Comparison of ENCODE assay signal across 1 cellular context in the genomic region with DNA sequence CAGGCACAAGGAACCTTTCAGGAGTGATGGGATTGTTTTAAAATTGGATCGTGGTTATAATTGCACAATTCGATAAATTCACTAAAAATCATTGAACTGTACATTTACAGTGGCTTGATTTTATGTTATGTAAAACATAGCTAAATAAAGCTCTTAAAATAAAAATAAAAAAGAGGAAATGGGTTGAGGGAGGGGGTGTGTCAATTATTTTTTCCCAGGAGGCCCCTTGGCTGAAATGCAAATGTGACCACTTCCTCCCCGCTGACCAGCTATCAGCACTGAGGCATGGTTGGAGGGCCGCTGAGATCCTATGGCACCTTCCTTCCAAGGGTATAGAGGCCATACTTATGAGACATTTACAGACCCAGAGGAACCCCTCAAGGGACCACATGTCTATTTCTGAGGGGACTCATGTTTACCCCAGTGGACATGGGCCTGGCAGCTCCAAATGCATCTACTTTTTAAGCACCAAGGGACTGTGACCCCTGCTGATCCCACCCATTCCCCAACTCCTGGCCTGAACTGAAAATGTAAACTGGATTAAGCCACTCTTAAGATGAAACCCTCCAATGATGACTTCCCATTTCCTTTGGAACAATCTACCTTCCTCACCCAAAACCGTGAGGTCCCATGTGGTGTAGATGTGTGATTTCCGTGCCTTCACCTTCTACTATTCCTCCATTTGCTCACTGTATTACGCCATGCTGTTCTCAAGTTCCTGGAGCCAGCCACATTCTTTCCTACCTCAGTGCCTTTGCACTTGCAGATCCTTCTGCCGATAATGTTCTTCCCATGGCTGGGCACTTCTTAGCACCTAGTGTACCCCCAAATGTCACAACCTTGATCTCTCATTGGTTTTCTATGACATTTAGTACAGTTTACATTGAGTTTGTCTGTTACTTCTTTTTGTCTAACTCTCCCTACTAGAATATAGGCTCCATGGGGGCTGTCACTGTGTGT.
TF ChIP-seq lines count a peak whose summit lies in the region.

No MANE protein-coding gene starts in this region.

TF ChIP-seq in GM12878, 131 proteins besides CTCF, POLR2A, EP300 and RAD21 (continued from another document and continues in another):
- TF ChIP-seq, protein P1, sequence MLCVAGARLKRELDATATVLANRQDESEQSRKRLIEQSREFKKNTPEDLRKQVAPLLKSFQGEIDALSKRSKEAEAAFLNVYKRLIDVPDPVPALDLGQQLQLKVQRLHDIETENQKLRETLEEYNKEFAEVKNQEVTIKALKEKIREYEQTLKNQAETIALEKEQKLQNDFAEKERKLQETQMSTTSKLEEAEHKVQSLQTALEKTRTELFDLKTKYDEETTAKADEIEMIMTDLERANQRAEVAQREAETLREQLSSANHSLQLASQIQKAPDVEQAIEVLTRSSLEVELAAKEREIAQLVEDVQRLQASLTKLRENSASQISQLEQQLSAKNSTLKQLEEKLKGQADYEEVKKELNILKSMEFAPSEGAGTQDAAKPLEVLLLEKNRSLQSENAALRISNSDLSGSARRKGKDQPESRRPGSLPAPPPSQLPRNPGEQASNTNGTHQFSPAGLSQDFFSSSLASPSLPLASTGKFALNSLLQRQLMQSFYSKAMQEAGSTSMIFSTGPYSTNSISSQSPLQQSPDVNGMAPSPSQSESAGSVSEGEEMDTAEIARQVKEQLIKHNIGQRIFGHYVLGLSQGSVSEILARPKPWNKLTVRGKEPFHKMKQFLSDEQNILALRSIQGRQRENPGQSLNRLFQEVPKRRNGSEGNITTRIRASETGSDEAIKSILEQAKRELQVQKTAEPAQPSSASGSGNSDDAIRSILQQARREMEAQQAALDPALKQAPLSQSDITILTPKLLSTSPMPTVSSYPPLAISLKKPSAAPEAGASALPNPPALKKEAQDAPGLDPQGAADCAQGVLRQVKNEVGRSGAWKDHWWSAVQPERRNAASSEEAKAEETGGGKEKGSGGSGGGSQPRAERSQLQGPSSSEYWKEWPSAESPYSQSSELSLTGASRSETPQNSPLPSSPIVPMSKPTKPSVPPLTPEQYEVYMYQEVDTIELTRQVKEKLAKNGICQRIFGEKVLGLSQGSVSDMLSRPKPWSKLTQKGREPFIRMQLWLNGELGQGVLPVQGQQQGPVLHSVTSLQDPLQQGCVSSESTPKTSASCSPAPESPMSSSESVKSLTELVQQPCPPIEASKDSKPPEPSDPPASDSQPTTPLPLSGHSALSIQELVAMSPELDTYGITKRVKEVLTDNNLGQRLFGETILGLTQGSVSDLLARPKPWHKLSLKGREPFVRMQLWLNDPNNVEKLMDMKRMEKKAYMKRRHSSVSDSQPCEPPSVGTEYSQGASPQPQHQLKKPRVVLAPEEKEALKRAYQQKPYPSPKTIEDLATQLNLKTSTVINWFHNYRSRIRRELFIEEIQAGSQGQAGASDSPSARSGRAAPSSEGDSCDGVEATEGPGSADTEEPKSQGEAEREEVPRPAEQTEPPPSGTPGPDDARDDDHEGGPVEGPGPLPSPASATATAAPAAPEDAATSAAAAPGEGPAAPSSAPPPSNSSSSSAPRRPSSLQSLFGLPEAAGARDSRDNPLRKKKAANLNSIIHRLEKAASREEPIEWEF (IDR thresholded peaks at IDR 0.05; ENCODE audit: insufficient replicate concordance, low read depth, low read length) = peak; percentile 88
- TF ChIP-seq NR2C2 (IDR thresholded peaks at IDR 0.05; ENCODE audit: borderline replicate concordance, control insufficient read depth, insufficient read length, low read depth) (no peak), CHD4 (IDR thresholded peaks at IDR 0.05) (0 out of 2 replicates have a peak, but pooled peaks have one; percentile 1), ZNF384 (IDR thresholded peaks at IDR 0.05; ENCODE audit: borderline replicate concordance, low read depth, low read length) (peak; percentile 72; the same call in 1 of the 2 replicates), BMI1 (IDR thresholded peaks at IDR 0.05; ENCODE audit: borderline replicate concordance) (no peak), ZBTB33 (IDR thresholded peaks at IDR 0.05) (no peak), ZNF207 (IDR thresholded peaks at IDR 0.05; ENCODE audit: borderline replicate concordance) (no peak), POU2F2 (IDR thresholded peaks at IDR 0.05; ENCODE audit: borderline replicate concordance, low read depth, low read length) (peak; percentile 100), ZBTB40 (IDR thresholded peaks at IDR 0.05; ENCODE audit: borderline replicate concordance) (peak; percentile 93), MXI1 (IDR thresholded peaks at IDR 0.05; ENCODE audit: low read depth, low read length) (no peak), KDM1A (IDR thresholded peaks at IDR 0.05; ENCODE audit: borderline replicate concordance) (no peak), BCLAF1 (IDR thresholded peaks at IDR 0.05) (no peak), WRNIP1 (IDR thresholded peaks at IDR 0.05; ENCODE audit: borderline replicate concordance, low read depth, low read length) (no peak), RELA (IDR thresholded peaks at IDR 0.05; ENCODE audit: borderline replicate concordance, partially characterized antibody) (no peak), SIX5 (IDR thresholded peaks at IDR 0.05; ENCODE audit: low read depth, low read length, severe bottlenecking) (no peak), BHLHE40 (IDR thresholded peaks at IDR 0.05; ENCODE audit: borderline replicate concordance in 1 of 2, low read depth in 2 of 2, low read length in 1 of 2) (peak in 1 of 2 experiments; percentile 53; a peak in 2 of 4 replicates), ZSCAN29 (IDR thresholded peaks at IDR 0.05) (no peak), TARDBP (IDR thresholded peaks at IDR 0.05; ENCODE audit: borderline replicate concordance) (no peak)
- TF ChIP-seq, protein P2, sequence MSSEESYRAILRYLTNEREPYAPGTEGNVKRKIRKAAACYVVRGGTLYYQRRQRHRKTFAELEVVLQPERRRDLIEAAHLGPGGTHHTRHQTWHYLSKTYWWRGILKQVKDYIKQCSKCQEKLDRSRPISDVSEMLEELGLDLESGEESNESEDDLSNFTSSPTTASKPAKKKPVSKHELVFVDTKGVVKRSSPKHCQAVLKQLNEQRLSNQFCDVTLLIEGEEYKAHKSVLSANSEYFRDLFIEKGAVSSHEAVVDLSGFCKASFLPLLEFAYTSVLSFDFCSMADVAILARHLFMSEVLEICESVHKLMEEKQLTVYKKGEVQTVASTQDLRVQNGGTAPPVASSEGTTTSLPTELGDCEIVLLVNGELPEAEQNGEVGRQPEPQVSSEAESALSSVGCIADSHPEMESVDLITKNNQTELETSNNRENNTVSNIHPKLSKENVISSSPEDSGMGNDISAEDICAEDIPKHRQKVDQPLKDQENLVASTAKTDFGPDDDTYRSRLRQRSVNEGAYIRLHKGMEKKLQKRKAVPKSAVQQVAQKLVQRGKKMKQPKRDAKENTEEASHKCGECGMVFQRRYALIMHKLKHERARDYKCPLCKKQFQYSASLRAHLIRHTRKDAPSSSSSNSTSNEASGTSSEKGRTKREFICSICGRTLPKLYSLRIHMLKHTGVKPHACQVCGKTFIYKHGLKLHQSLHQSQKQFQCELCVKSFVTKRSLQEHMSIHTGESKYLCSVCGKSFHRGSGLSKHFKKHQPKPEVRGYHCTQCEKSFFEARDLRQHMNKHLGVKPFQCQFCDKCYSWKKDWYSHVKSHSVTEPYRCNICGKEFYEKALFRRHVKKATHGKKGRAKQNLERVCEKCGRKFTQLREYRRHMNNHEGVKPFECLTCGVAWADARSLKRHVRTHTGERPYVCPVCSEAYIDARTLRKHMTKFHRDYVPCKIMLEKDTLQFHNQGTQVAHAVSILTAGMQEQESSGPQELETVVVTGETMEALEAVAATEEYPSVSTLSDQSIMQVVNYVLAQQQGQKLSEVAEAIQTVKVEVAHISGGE (CRISPR knock-in tag; IDR thresholded peaks at IDR 0.05) = no peak
- TF ChIP-seq, protein P3, sequence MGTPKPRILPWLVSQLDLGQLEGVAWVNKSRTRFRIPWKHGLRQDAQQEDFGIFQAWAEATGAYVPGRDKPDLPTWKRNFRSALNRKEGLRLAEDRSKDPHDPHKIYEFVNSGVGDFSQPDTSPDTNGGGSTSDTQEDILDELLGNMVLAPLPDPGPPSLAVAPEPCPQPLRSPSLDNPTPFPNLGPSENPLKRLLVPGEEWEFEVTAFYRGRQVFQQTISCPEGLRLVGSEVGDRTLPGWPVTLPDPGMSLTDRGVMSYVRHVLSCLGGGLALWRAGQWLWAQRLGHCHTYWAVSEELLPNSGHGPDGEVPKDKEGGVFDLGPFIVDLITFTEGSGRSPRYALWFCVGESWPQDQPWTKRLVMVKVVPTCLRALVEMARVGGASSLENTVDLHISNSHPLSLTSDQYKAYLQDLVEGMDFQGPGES (IDR thresholded peaks at IDR 0.05) = no peak
- TF ChIP-seq, protein P4, sequence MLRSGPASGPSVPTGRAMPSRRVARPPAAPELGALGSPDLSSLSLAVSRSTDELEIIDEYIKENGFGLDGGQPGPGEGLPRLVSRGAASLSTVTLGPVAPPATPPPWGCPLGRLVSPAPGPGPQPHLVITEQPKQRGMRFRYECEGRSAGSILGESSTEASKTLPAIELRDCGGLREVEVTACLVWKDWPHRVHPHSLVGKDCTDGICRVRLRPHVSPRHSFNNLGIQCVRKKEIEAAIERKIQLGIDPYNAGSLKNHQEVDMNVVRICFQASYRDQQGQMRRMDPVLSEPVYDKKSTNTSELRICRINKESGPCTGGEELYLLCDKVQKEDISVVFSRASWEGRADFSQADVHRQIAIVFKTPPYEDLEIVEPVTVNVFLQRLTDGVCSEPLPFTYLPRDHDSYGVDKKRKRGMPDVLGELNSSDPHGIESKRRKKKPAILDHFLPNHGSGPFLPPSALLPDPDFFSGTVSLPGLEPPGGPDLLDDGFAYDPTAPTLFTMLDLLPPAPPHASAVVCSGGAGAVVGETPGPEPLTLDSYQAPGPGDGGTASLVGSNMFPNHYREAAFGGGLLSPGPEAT (IDR thresholded peaks at IDR 0.05; ENCODE audit: low read depth) = peak; percentile 78
- TF ChIP-seq, protein P5, sequence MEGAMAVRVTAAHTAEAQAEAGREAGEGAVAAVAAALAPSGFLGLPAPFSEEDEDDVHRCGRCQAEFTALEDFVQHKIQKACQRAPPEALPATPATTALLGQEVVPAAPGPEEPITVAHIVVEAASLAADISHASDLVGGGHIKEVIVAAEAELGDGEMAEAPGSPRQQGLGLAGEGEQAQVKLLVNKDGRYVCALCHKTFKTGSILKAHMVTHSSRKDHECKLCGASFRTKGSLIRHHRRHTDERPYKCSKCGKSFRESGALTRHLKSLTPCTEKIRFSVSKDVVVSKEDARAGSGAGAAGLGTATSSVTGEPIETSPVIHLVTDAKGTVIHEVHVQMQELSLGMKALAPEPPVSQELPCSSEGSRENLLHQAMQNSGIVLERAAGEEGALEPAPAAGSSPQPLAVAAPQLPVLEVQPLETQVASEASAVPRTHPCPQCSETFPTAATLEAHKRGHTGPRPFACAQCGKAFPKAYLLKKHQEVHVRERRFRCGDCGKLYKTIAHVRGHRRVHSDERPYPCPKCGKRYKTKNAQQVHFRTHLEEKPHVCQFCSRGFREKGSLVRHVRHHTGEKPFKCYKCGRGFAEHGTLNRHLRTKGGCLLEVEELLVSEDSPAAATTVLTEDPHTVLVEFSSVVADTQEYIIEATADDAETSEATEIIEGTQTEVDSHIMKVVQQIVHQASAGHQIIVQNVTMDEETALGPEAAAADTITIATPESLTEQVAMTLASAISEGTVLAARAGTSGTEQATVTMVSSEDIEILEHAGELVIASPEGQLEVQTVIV (IDR thresholded peaks at IDR 0.05; ENCODE audit: borderline replicate concordance, partially characterized antibody) = no peak
